ENCODE assay signal across 1 cellular context in the genomic region with DNA sequence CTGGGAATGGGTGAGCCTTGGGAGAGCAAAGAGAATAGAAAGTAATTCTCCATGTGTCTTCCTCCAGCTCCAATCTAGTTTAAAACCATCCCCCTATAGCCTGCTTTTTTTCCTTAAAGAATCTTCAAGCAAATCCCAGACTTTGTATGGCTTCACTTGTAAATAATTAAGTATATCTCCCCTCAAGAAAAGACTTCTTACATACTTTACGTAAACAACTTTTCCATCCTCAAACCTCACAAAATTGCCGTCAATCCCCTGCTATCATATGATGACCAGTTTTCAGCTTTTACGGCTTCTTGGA.
TF ChIP-seq lines count a peak whose summit lies in the region.

No MANE protein-coding gene starts in this region.

TF ChIP-seq in SK-N-SH, 30 proteins besides CTCF, POLR2A, EP300 and RAD21 (continued from another document):
- TF ChIP-seq, protein P1, sequence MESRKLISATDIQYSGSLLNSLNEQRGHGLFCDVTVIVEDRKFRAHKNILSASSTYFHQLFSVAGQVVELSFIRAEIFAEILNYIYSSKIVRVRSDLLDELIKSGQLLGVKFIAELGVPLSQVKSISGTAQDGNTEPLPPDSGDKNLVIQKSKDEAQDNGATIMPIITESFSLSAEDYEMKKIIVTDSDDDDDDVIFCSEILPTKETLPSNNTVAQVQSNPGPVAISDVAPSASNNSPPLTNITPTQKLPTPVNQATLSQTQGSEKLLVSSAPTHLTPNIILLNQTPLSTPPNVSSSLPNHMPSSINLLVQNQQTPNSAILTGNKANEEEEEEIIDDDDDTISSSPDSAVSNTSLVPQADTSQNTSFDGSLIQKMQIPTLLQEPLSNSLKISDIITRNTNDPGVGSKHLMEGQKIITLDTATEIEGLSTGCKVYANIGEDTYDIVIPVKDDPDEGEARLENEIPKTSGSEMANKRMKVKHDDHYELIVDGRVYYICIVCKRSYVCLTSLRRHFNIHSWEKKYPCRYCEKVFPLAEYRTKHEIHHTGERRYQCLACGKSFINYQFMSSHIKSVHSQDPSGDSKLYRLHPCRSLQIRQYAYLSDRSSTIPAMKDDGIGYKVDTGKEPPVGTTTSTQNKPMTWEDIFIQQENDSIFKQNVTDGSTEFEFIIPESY (IDR thresholded peaks at IDR 0.05; ENCODE audit: borderline replicate concordance, low read depth): no peak
- TF ChIP-seq CHD2 (IDR thresholded peaks at IDR 0.05; ENCODE audit: low read length, partially characterized antibody) (no peak), RFX5 (IDR thresholded peaks at IDR 0.05; ENCODE audit: low read length) (no peak), MEF2A (IDR thresholded peaks at IDR 0.05; ENCODE audit: borderline replicate concordance, low read depth) (no peak), TEAD4 (IDR thresholded peaks at IDR 0.05; ENCODE audit: borderline replicate concordance, insufficient read depth) (no peak), POLR2AphosphoS5 (IDR thresholded peaks at IDR 0.05; ENCODE audit: low read depth, low read length) (no peak)
